ENCODE assay signal across 13 cellular contexts in genomic region chr19:49874503-49875157, GRCh38. TPM values are rescaled to one million over a fixed set of nuclear protein-coding genes. Genes with fewer than 3 reads are reported as not detected.
DNase-seq lines count a peak whose midpoint lies in the region; ATAC-seq and TF ChIP-seq lines count a peak whose summit lies in the region.
"Had no signal": no experiment of that assay in that cellular context is flagged by ENCODE, and none has a peak within 500 bp of the region (broad histone marks: within the 10 kb centered on the region; RNA-seq: fewer than 3 reads in every experiment).

No MANE protein-coding gene starts in this region.

- H3K9ac ChIP-seq in SK-N-SH = peak overlapping the region; percentile 97; the same call in 1 of the 2 replicates

- TF ChIP-seq CTCF in SK-N-SH (IDR thresholded peaks at IDR 0.05) (no peak), osteoblast (IDR thresholded peaks at IDR 0.05; ENCODE audit: extremely low read depth, low read depth, low read length) (no peak)

- ATAC-seq in SK-N-SH treated with all-trans-retinoic acid at 6 μM for 48 hours = no peak
- no peak for ATAC-seq in GM21723 (IDR thresholded peaks at IDR 0.05; ENCODE audit: unreplicated experiment)
- ATAC-seq in GM18519 (IDR thresholded peaks at IDR 0.05; ENCODE audit: low FRiP score, unreplicated experiment) = no peak
- ATAC-seq: foreskin keratinocyte; left colon; stimulated activated naive CD8-positive, alpha-beta T cell treated with anti-CD3 and anti-CD28 coated beads, Interleukin-15, amount 100 ng/mL, for 72 hours had no signal

- H3K27ac ChIP-seq in SK-N-SH (ENCODE audit: low read depth in 2 of 2, low read length in 1 of 2) = no peak overlapping the region; a peak in 1 of 4 replicates
- H3K27ac ChIP-seq in cingulate gyrus (ENCODE audit: low read depth, low read length) = peak overlapping the region; percentile 29
- no peak overlapping the region for H3K27ac ChIP-seq in osteoblast (ENCODE audit: low read depth, low read length)

- POLR2A ChIA-PET in SK-N-SH (lab: Yijun Ruan, JAX) = no interaction called here

- H3K9me3 ChIP-seq in SK-N-SH (no peaks in the 10 kb centered on the region), MG63 (no peaks in the 10 kb centered on the region), osteoblast (ENCODE audit: low read depth, low read length) (no peaks in the 10 kb centered on the region)

- H3K4me1 ChIP-seq in SK-N-SH (ENCODE audit: control insufficient read depth in 1 of 2, insufficient read depth in 2 of 2, low read depth in 1 of 2, low read length in 1 of 2) (peaks cover 13 to 41% of the 10 kb centered on the region in 2 experiments), osteoblast (ENCODE audit: insufficient read depth, low read length) (peaks cover 27% of the 10 kb centered on the region)

- H3K27me3 ChIP-seq in SK-N-SH (ENCODE audit: insufficient read depth) (no peaks in the 10 kb centered on the region), MG63 (no peaks in the 10 kb centered on the region), osteoblast (ENCODE audit: insufficient read depth, low read length) (no peaks in the 10 kb centered on the region)
- H3K27me3 ChIP-seq: foreskin keratinocyte had no signal

- no peak overlapping the region for H2AFZ ChIP-seq in SK-N-SH (ENCODE audit: low read depth)
- no peak overlapping the region for H2AFZ ChIP-seq in osteoblast (ENCODE audit: low read length)

- CTCF ChIA-PET in SK-N-SH (lab: Yijun Ruan, JAX) = no interaction called here

- no peak for TF ChIP-seq EP300 in SK-N-SH (IDR thresholded peaks at IDR 0.05; ENCODE audit: borderline replicate concordance in 1 of 2, low read depth in 1 of 2, low read length in 1 of 2)

- peak overlapping the region; percentile 95 for H3K4me2 ChIP-seq in SK-N-SH
- H3K4me2 ChIP-seq in osteoblast (ENCODE audit: insufficient read depth, low read length) = peak overlapping the region; percentile 94

- H3F3A ChIP-seq in SK-N-SH (replicated peaks; ENCODE audit: insufficient read depth) = peaks cover 6% of the 10 kb centered on the region

- H3K4me3 ChIP-seq in SK-N-SH (ENCODE audit: low read depth in 2 of 2, low read length in 1 of 2) = no peak overlapping the region
- H3K4me3 ChIP-seq in MG63 = peak overlapping the region; percentile 98
- no peak overlapping the region for H3K4me3 ChIP-seq in osteoblast (ENCODE audit: insufficient read depth, low read length)

- 82% methylated on average over 7 of the region's 11 CpGs for WGBS in SK-N-SH (ENCODE audit: low lambda C conversion rate)

- TF ChIP-seq RAD21 in SK-N-SH (IDR thresholded peaks at IDR 0.05; ENCODE audit: low read length) = no peak

- DNase-seq in SK-N-SH = no peak
- no peak for DNase-seq in MG63
- no peak for DNase-seq in osteoblast (ENCODE audit: insufficient read length, low spot score, missing footprints)
- DNase-seq in DMS79 (lab: John Stamatoyannopoulos, UW) = no peak
- DNase-seq: 8988T; left colon; NCI-H187; stimulated activated naive CD8-positive, alpha-beta T cell treated with anti-CD3 and anti-CD28 coated beads, Interleukin-15, amount 100 ng/mL, for 72 hours had no signal

- peaks cover 11 to 31% of the 10 kb centered on the region in 2 experiments for H3K36me3 ChIP-seq in SK-N-SH (replicated peaks in 1 of 2; ENCODE audit: control insufficient read depth in 1 of 2, insufficient read depth in 2 of 2, low read length in 1 of 2)
- H3K36me3 ChIP-seq in MG63 = peaks cover 53% of the 10 kb centered on the region
- peaks cover 18% of the 10 kb centered on the region for H3K36me3 ChIP-seq in osteoblast (ENCODE audit: insufficient read depth, low read length)

- H3K79me2 ChIP-seq in SK-N-SH (ENCODE audit: insufficient read depth) = peaks cover 56% of the 10 kb centered on the region
- peaks cover 64% of the 10 kb centered on the region for H3K79me2 ChIP-seq in osteoblast (ENCODE audit: insufficient read depth, low read length)

- no peaks in the 10 kb centered on the region for H3K9me2 ChIP-seq in SK-N-SH

- H4K20me1 ChIP-seq in SK-N-SH (ENCODE audit: insufficient read depth) (no peaks in the 10 kb centered on the region), osteoblast (ENCODE audit: insufficient read depth, low read length) (peaks cover 4% of the 10 kb centered on the region)

TF ChIP-seq in SK-N-SH, 30 proteins besides CTCF, POLR2A, EP300 and RAD21 (continues in another document):
- TF ChIP-seq FOSL2 (IDR thresholded peaks at IDR 0.05; ENCODE audit: borderline replicate concordance, low read depth) = no peak
- no peak for TF ChIP-seq IRF3 (IDR thresholded peaks at IDR 0.05; ENCODE audit: low read depth, low read length)
- TF ChIP-seq FOXM1 (IDR thresholded peaks at IDR 0.05; ENCODE audit: low read depth) = no peak

TF ChIP-seq in SK-N-SH treated with all-trans-retinoic acid at 6 μM for 48 hours, 23 proteins besides CTCF, POLR2A, EP300 and RAD21 (continues in another document):
- TF ChIP-seq POU6F1 (CRISPR knock-in tag; IDR thresholded peaks at IDR 0.05; ENCODE audit: borderline replicate concordance, low read depth) = no peak
- no peak for TF ChIP-seq CSRNP3 (CRISPR knock-in tag; IDR thresholded peaks at IDR 0.05)
- no peak for TF ChIP-seq TCF4 (CRISPR knock-in tag; IDR thresholded peaks at IDR 0.05; ENCODE audit: borderline replicate concordance)
- TF ChIP-seq SNAI2 (CRISPR knock-in tag; IDR thresholded peaks at IDR 0.05) = no peak
- no peak for TF ChIP-seq BACH2 (CRISPR knock-in tag; IDR thresholded peaks at IDR 0.05; ENCODE audit: borderline replicate concordance)
- TF ChIP-seq ZC3H10 (CRISPR knock-in tag; IDR thresholded peaks at IDR 0.05) = no peak
- no peak for TF ChIP-seq CREB5 (CRISPR knock-in tag; IDR thresholded peaks at IDR 0.05; ENCODE audit: low read depth)
- no peak for TF ChIP-seq ZNF565 (CRISPR knock-in tag; conservative IDR thresholded peaks at IDR 0.05; ENCODE audit: low read depth)

RNA-seq across cellular contexts. Expression of gene AKT1S1, which starts 2.5 kb away (rescaled TPM):
- 56.7 and 63.7 TPM in 2 replicates for polyA plus RNA-seq in SK-N-SH (2012; rRNA removed)
- polyA plus RNA-seq in SK-N-SH (2012; cell fraction: cytosol; rRNA removed) = 37.5 and 51.2 TPM in 2 replicates
- polyA plus RNA-seq in SK-N-SH (2012; cell fraction: nucleus; rRNA removed) = 87.9 and 96.3 TPM in 2 replicates
- total RNA-seq in MG63 (2014; rRNA removed; shearing (Covaris generic); ENCODE audit: low replicate concordance) = 12.1 and 16.5 TPM in 2 replicates
- total RNA-seq in osteoblast = 13.3 and 13.4 TPM in 2 replicates

RNA-seq across cellular contexts. Expression of gene TBC1D17, which starts 2.9 kb away (rescaled TPM):
- 27.3 and 28.3 TPM in 2 replicates for polyA plus RNA-seq in SK-N-SH (2012; rRNA removed)
- 14.9 and 22.0 TPM in 2 replicates for polyA plus RNA-seq in SK-N-SH (2012; cell fraction: cytosol; rRNA removed)
- polyA plus RNA-seq in SK-N-SH (2012; cell fraction: nucleus; rRNA removed) = 76.2 and 78.9 TPM in 2 replicates
- total RNA-seq in MG63 (2014; rRNA removed; shearing (Covaris generic); ENCODE audit: low replicate concordance) = 5.2 and 11.5 TPM in 2 replicates
- 21.4 and 26.5 TPM in 2 replicates for total RNA-seq in osteoblast

RNA-seq across cellular contexts. Expression of gene PNKP, which starts 7.3 kb away (rescaled TPM):
- polyA plus RNA-seq in SK-N-SH (2012; rRNA removed) = 45.5 and 52.0 TPM in 2 replicates
- 8.6 and 13.1 TPM in 2 replicates for polyA plus RNA-seq in SK-N-SH (2012; cell fraction: cytosol; rRNA removed)
- 317 and 404 TPM in 2 replicates for polyA plus RNA-seq in SK-N-SH (2012; cell fraction: nucleus; rRNA removed)
- total RNA-seq in MG63 (2014; rRNA removed; shearing (Covaris generic); ENCODE audit: low replicate concordance) = 29.4 and 46.4 TPM in 2 replicates
- 42.1 and 43.8 TPM in 2 replicates for total RNA-seq in osteoblast

RNA-seq across cellular contexts. Expression of gene IL4I1, which starts 22.1 kb away (rescaled TPM):
- polyA plus RNA-seq in SK-N-SH (2012; rRNA removed) = 0.35 and 0.50 TPM in 2 replicates
- 0.27 and 0.31 TPM in 2 replicates for polyA plus RNA-seq in SK-N-SH (2012; cell fraction: cytosol; rRNA removed)
- 0.76 and 0.97 TPM in 2 replicates for polyA plus RNA-seq in SK-N-SH (2012; cell fraction: nucleus; rRNA removed)
- total RNA-seq in MG63 (2014; rRNA removed; shearing (Covaris generic); ENCODE audit: low replicate concordance) = 3.6 TPM in 1 of 2 replicates, not detected in the other
- total RNA-seq in osteoblast = 0.29 and 1.4 TPM in 2 replicates

RNA-seq across cellular contexts. Expression of gene PTOV1, which starts 23.7 kb away (rescaled TPM):
- polyA plus RNA-seq in SK-N-SH (2012; rRNA removed) = 56.1 and 95.0 TPM in 2 replicates
- 32.2 and 57.7 TPM in 2 replicates for polyA plus RNA-seq in SK-N-SH (2012; cell fraction: cytosol; rRNA removed)
- 272 and 289 TPM in 2 replicates for polyA plus RNA-seq in SK-N-SH (2012; cell fraction: nucleus; rRNA removed)
- total RNA-seq in MG63 (2014; rRNA removed; shearing (Covaris generic); ENCODE audit: low replicate concordance) = 45.1 and 96.1 TPM in 2 replicates
- 39.4 and 43.3 TPM in 2 replicates for total RNA-seq in osteoblast
